ENCODE assay signal across 1 cellular context in genomic region chr1:32356478-32356877, GRCh38.
TF ChIP-seq lines count a peak whose summit lies in the region.

No MANE protein-coding gene starts in this region.

TF ChIP-seq in K562, 482 proteins besides CTCF, POLR2A, EP300 and RAD21 (continued from another document and continues in another):
- TF ChIP-seq AFF1 (IDR thresholded peaks at IDR 0.05; ENCODE audit: low read depth in 1 of 2, partially characterized antibody in 2 of 2), result no peak
- no peak for TF ChIP-seq ZC3H11A (IDR thresholded peaks at IDR 0.05; ENCODE audit: low read depth, low read length)
- no peak for TF ChIP-seq HDAC1 (IDR thresholded peaks at IDR 0.05)
- no peak for TF ChIP-seq HNRNPH1 (optimal IDR thresholded peaks at IDR 0.05; ENCODE audit: low read depth, low read length)
- no peak for TF ChIP-seq MLX (CRISPR knock-in tag; conservative IDR thresholded peaks at IDR 0.05)
- no peak for TF ChIP-seq TARDBP (IDR thresholded peaks at IDR 0.05)
- TF ChIP-seq KDM4B (IDR thresholded peaks at IDR 0.05; ENCODE audit: borderline replicate concordance in 2 of 2, low read depth in 1 of 2), result no peak
- TF ChIP-seq PATZ1 (CRISPR knock-in tag; IDR thresholded peaks at IDR 0.05; ENCODE audit: borderline replicate concordance), result no peak
- TF ChIP-seq GTF2B (IDR thresholded peaks at IDR 0.05; ENCODE audit: extremely low read depth, insufficient read length), result no peak
- no peak for TF ChIP-seq ZNF41 (CRISPR knock-in tag; conservative IDR thresholded peaks at IDR 0.05)
- no peak for TF ChIP-seq ATF3 (IDR thresholded peaks at IDR 0.05)
- TF ChIP-seq ATF3 (CRISPR knock-in tag; conservative IDR thresholded peaks at IDR 0.05), result no peak
- no peak for TF ChIP-seq ZKSCAN1 (IDR thresholded peaks at IDR 0.05; ENCODE audit: low read depth, low read length)
- no peak for TF ChIP-seq ILK (tag; IDR thresholded peaks at IDR 0.05; ENCODE audit: borderline replicate concordance, low read depth)
- TF ChIP-seq PPARD (CRISPR knock-in tag; IDR thresholded peaks at IDR 0.05), result no peak
- TF ChIP-seq RNF2 (IDR thresholded peaks at IDR 0.05), result no peak
- no peak for TF ChIP-seq HOMEZ (CRISPR knock-in tag; IDR thresholded peaks at IDR 0.05)
- no peak for TF ChIP-seq E4F1 (CRISPR knock-in tag; IDR thresholded peaks at IDR 0.05; ENCODE audit: borderline replicate concordance)
- no peak for TF ChIP-seq ELF1 (tag; IDR thresholded peaks at IDR 0.05)
- no peak for TF ChIP-seq MGA (IDR thresholded peaks at IDR 0.05)
- TF ChIP-seq HIVEP1 (CRISPR knock-in tag; IDR thresholded peaks at IDR 0.05), result no peak
- TF ChIP-seq ZNF518B (CRISPR knock-in tag; IDR thresholded peaks at IDR 0.05), result no peak
- TF ChIP-seq TSC22D4 (tag; IDR thresholded peaks at IDR 0.05), result peak; percentile 54; the same call in 1 of the 2 replicates
